Comparison of ENCODE assay signal across 13 cellular contexts in genomic region chr2:99725810-99726209, GRCh38.
DNase-seq lines count a peak whose midpoint lies in the region; ATAC-seq and TF ChIP-seq lines count a peak whose summit lies in the region.
"Had no signal": no experiment of that assay in that cellular context is flagged by ENCODE, and none has a peak within 500 bp of the region (broad histone marks: within the 10 kb centered on the region; RNA-seq: fewer than 3 reads in every experiment).

No MANE protein-coding gene starts in this region.

- no peak overlapping the region for H3K27ac ChIP-seq in AG04450 (ENCODE audit: low read depth, low read length)
- no peak overlapping the region for H3K27ac ChIP-seq in GM23248
- no peak overlapping the region for H3K27ac ChIP-seq in liver (ENCODE audit: low read depth in 1 of 2, low read length in 2 of 2)

- no peak for DNase-seq in AG04450 (ENCODE audit: low read depth, low spot score)
- peak; percentile 40 for DNase-seq in GM23248
- DNase-seq in astrocyte of the cerebellum (ENCODE audit: low read depth): no peak
- no peak for DNase-seq in NCI-H345 (lab: John Stamatoyannopoulos, UW)
- no peak for DNase-seq in GM19240 (ENCODE audit: insufficient read length, low spot score)
- no peak for DNase-seq in stimulated activated CD8-positive, alpha-beta memory T cell treated with anti-CD3 and anti-CD28 coated beads, Interleukin-4, amount 100 ng/mL, for 48 hours
- DNase-seq: amygdala; CD4-positive, alpha-beta memory T cell; GOT3; naive thymus-derived CD8-positive, alpha-beta T cell; NCI-H2029 had no signal

- TF ChIP-seq RAD21 in liver (IDR thresholded peaks at IDR 0.05): peak; percentile 42 to 53

- H3K9me2 ChIP-seq in GM23248 (ENCODE audit: insufficient read depth): no peaks in the 10 kb centered on the region

- TF ChIP-seq CTCF in AG04450 (IDR thresholded peaks at IDR 0.05; ENCODE audit: low read depth, low read length): peak; percentile 60
- peak; percentile 24 for TF ChIP-seq CTCF in astrocyte of the cerebellum (IDR thresholded peaks at IDR 0.05; ENCODE audit: low read depth, low read length, missing control alignments)
- peak; percentile 10 for TF ChIP-seq CTCF in liver (IDR thresholded peaks at IDR 0.05; ENCODE audit: low read depth, low read length, missing input control)

- H3K4me1 ChIP-seq in GM23248 (ENCODE audit: insufficient read depth) (0 out of 2 replicates have a peak, but pooled peaks cover 8% of the 10 kb centered on the region), liver (ENCODE audit: control insufficient read depth in 4 of 4, insufficient read depth in 4 of 4, low read length in 3 of 4) (no peaks in the 10 kb centered on the region)

- H3K9ac ChIP-seq in GM23248: no peak overlapping the region
- no peak overlapping the region for H3K9ac ChIP-seq in liver (ENCODE audit: low read depth in 1 of 2, low read length in 2 of 2)

- no peak for ATAC-seq in GM18868 (IDR thresholded peaks at IDR 0.05; ENCODE audit: unreplicated experiment)
- ATAC-seq: naive thymus-derived CD8-positive, alpha-beta T cell had no signal

- CTCF ChIA-PET in AG04450 (lab: Charles Lee): interaction anchor here (0.7 to 5.4 kb wide), 18 partner anchors 22 to 536 kb away, joined by 3 to 62 read pairs (median 4); no protein-coding TSS in a partner anchor

- H3K4me3 ChIP-seq in AG04450 (ENCODE audit: low read depth, low read length) (no peak overlapping the region), GM23248 (no peak overlapping the region), astrocyte of the cerebellum (ENCODE audit: low read depth, low read length) (no peak overlapping the region), liver (ENCODE audit: low read depth in 1 of 3, low read length in 3 of 3) (no peak overlapping the region)

- no peaks in the 10 kb centered on the region for H3K79me2 ChIP-seq in GM23248 (ENCODE audit: insufficient read depth)

- in situ Hi-C loops in GM23248 (cut with MboI) (no loop called here), astrocyte of the cerebellum (cut with HindIII; ENCODE audit: low sequenced_read_pairs) (loop anchor here (5.0 kb wide), 1 partner anchor 91 kb away; no protein-coding TSS in a partner anchor)

- H4K20me1 ChIP-seq in GM23248 (ENCODE audit: insufficient read depth): no peaks in the 10 kb centered on the region

- H3K9me3 ChIP-seq in AG04450 (ENCODE audit: control insufficient read depth, insufficient read depth, low read length): no peaks in the 10 kb centered on the region; the same call in 1 of the 2 replicates
- H3K9me3 ChIP-seq in GM23248 (ENCODE audit: low read depth): no peaks in the 10 kb centered on the region
- H3K9me3 ChIP-seq in liver (ENCODE audit: control insufficient read depth in 4 of 4, low read length in 3 of 4): peaks cover 0 to 5% (median 0%) of the 10 kb centered on the region in 4 donors

- no peak overlapping the region for H2AFZ ChIP-seq in GM23248

- POLR2A ChIA-PET in AG04450 (lab: Yijun Ruan, JAX): interaction anchor here (0.5 to 0.7 kb wide), 2 partner anchors 28 to 36 kb away, joined by 3 to 10 read pairs; no protein-coding TSS in a partner anchor

- H3F3A ChIP-seq in GM23248 (ENCODE audit: insufficient read depth): no peaks in the 10 kb centered on the region

- H3K27me3 ChIP-seq in AG04450 (ENCODE audit: control insufficient read depth, insufficient read depth, low read length): no peaks in the 10 kb centered on the region
- no peaks in the 10 kb centered on the region for H3K27me3 ChIP-seq in GM23248 (replicated peaks; ENCODE audit: insufficient read depth)
- H3K27me3 ChIP-seq in liver (ENCODE audit: control insufficient read depth in 4 of 4, insufficient read depth in 4 of 4, low read length in 3 of 4): no peaks in the 10 kb centered on the region

- H3K4me2 ChIP-seq in GM23248 (ENCODE audit: unreplicated experiment): no peak overlapping the region

- H3K36me3 ChIP-seq in GM23248 (ENCODE audit: low read depth) (no peaks in the 10 kb centered on the region), liver (ENCODE audit: control insufficient read depth in 4 of 4, insufficient read depth in 3 of 4, low read depth in 1 of 4, low read length in 3 of 4) (no peaks in the 10 kb centered on the region)

TF ChIP-seq in liver, 16 proteins besides CTCF, POLR2A, EP300 and RAD21:
- TF ChIP-seq FOXA2 (IDR thresholded peaks at IDR 0.05) (no peak), HNF4G (IDR thresholded peaks at IDR 0.05) (no peak), HNF4A (conservative IDR thresholded peaks at IDR 0.05) (no peak)

Comparison
In these comparisons a context has a peak if more than half of its experiments do, and no peak if none do; other contexts are left out.
1. CTCF ChIP-seq: peak in every context shown above with its lines; median percentile 60 in AG04450; 24 in astrocyte of the cerebellum; 10 in liver.